In genomic region chrX:9379697-9380551, GRCh38 we compare ENCODE assay signal across 11 cellular contexts.
A peak's percentile ranks its signal among the peaks of the same experiment; 100 is the strongest.
DNase-seq lines count a peak whose midpoint lies in the region; ATAC-seq and TF ChIP-seq lines count a peak whose summit lies in the region.
"Had no signal": no experiment of that assay in that cellular context is flagged by ENCODE, and none has a peak within 500 bp of the region (broad histone marks: within the 10 kb centered on the region; RNA-seq: fewer than 3 reads in every experiment).

No MANE protein-coding gene starts in this region.

- no peaks in the 10 kb centered on the region for H3K4me1 ChIP-seq in esophagus muscularis mucosa

- intact Hi-C loops in esophagus muscularis mucosa (cut with DNase I): no loop called here

- TF ChIP-seq EP300 in esophagus muscularis mucosa (IDR thresholded peaks at IDR 0.05): no peak

- no peak for TF ChIP-seq POLR2A in esophagus muscularis mucosa (IDR thresholded peaks at IDR 0.05; ENCODE audit: low read depth)

- H3K36me3 ChIP-seq in esophagus muscularis mucosa: no peaks in the 10 kb centered on the region

- H3K27ac ChIP-seq in esophagus muscularis mucosa (replicated peaks in 1 of 4): no peak overlapping the region

- ATAC-seq in HG03097 (IDR thresholded peaks at IDR 0.05; ENCODE audit: low FRiP score, unreplicated experiment): no peak
- ATAC-seq: CD8-positive, alpha-beta T cell; left ventricle myocardium superior had no signal

- DNase-seq in AG20443 (ENCODE audit: low spot score): peak; percentile 60
- peak; percentile 58 for DNase-seq in EH (ENCODE audit: low read depth)
- peak; percentile 55 for DNase-seq in NCI-H748 treated with DMSO at 0.1 percent for 48 hours (lab: John Stamatoyannopoulos, UW)
- peak; percentile 37 for DNase-seq in fibroblast of pulmonary artery (ENCODE audit: low read depth)
- no peak for DNase-seq in globus pallidus (ENCODE audit: low spot score)
- DNase-seq in esophagus muscularis mucosa (ENCODE audit: extremely low spot score): no peak
- DNase-seq in central memory CD4-positive, alpha-beta T cell: no peak
- DNase-seq: aorta; CD8-positive, alpha-beta T cell; left ventricle myocardium superior had no signal

- no peak overlapping the region for H3K4me3 ChIP-seq in fibroblast of pulmonary artery (replicated peaks; ENCODE audit: low read depth, low read length)
- H3K4me3 ChIP-seq in esophagus muscularis mucosa: no peak overlapping the region

- TF ChIP-seq CTCF in fibroblast of pulmonary artery (IDR thresholded peaks at IDR 0.05; ENCODE audit: low read length, missing control alignments) (no peak), esophagus muscularis mucosa (IDR thresholded peaks at IDR 0.05) (no peak)

- no peaks in the 10 kb centered on the region for H3K27me3 ChIP-seq in esophagus muscularis mucosa

- H3K9me3 ChIP-seq in esophagus muscularis mucosa: no peaks in the 10 kb centered on the region

- 72% methylated on average over 10 of the region's 10 CpGs for WGBS in esophagus muscularis mucosa

Comparison
In these comparisons a context has a peak if more than half of its experiments do, and no peak if none do; other contexts are left out.
1. DNase-seq: peak in AG20443 (single experiment), EH (single experiment), NCI-H748 treated with DMSO at 0.1 percent for 48 hours (single experiment) and fibroblast of pulmonary artery (single experiment); none in globus pallidus (single experiment), esophagus muscularis mucosa (single experiment) and central memory CD4-positive, alpha-beta T cell (single experiment).